Comparison of ENCODE assay signal across 8 cellular contexts in the genomic region with DNA sequence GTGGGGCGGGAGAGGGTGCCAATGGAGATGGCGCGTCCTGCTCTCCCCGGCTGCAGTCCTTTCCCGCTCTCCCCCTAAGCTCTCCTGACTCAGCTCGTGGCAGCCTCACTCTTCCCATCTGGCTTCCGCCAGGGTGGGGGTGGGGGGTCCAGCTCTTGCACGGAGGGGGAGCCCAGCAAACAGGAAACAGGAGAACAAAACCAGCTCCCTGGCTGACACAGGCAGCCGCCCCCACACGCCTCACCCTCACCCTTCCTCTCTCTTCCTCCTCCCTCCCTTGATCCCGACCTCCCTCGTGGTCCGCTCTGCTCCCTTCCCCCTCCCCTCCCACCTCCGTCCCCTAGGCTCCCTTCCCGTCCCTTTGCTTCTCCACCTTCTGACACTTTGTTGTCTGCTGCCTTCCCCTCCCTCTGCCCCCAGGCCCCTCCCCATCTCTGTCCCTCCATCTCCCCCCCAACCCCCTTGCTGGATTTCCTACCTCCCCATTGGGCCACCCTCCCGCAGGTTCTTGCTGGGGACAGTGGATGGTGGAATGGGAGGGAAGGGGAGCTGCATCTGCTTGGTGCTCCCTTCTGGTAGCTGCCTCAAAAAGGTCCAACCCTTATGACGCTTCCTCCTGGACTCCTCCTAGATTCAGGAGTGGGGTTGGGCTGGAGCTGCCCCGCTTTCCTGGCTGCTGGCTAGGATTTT. TPM values are rescaled to one million over a fixed set of nuclear protein-coding genes. Genes with fewer than 3 reads are reported as not detected.
DNase-seq lines count a peak whose midpoint lies in the region; ATAC-seq, FAIRE-seq and TF ChIP-seq lines count a peak whose summit lies in the region.

No MANE protein-coding gene starts in this region.

- H3K27ac ChIP-seq in subcutaneous abdominal adipose tissue (ENCODE audit: low read depth, low read length) = peak overlapping the region; percentile 57

- POLR2A ChIA-PET in HEK293T (lab: Yijun Ruan, JAX) = no interaction called here
- POLR2A ChIA-PET in activated CD4-positive, alpha-beta T cell treated with anti-CD3 and anti-CD28 coated beads, Interleukin-2, amount 10 ng/mL, durations not matched to agents 7 days and 5 days (lab: Charles Lee) = no interaction called here

- peaks cover 4 to 12% (median 4%) of the 10 kb centered on the region in 5 donors for H3K27me3 ChIP-seq in subcutaneous abdominal adipose tissue (ENCODE audit: control insufficient read depth in 5 of 5, insufficient read depth in 4 of 5, low read length in 5 of 5)

- no peak overlapping the region for H3K4me3 Mint-ChIP-seq in activated CD4-positive, alpha-beta T cell treated with anti-CD3 and anti-CD28 coated beads, Interleukin-2, amount 10 ng/mL, durations not matched to agents 7 days and 5 days

- H3K27ac Mint-ChIP-seq in activated CD4-positive, alpha-beta T cell treated with anti-CD3 and anti-CD28 coated beads, Interleukin-2, amount 10 ng/mL, durations not matched to agents 7 days and 5 days = no peak overlapping the region

- no peaks in the 10 kb centered on the region for H3K36me3 Mint-ChIP-seq in activated CD4-positive, alpha-beta T cell treated with anti-CD3 and anti-CD28 coated beads, Interleukin-2, amount 10 ng/mL, durations not matched to agents 7 days and 5 days (ENCODE audit: low read depth)

- H3K9ac ChIP-seq in subcutaneous abdominal adipose tissue (ENCODE audit: low read length in 5 of 5) = peak overlapping the region in 1 of 5 donors; percentile 39

- no peak for ATAC-seq in GM18867 (IDR thresholded peaks at IDR 0.05; ENCODE audit: unreplicated experiment)

- TF ChIP-seq CTCF in astrocyte of the spinal cord (IDR thresholded peaks at IDR 0.05; ENCODE audit: low read depth, low read length) = no peak
- no peak for TF ChIP-seq CTCF in D721Med (IDR thresholded peaks at IDR 0.05; ENCODE audit: insufficient read depth, missing control alignments)

- H3K4me3 ChIP-seq in astrocyte of the spinal cord (ENCODE audit: low read depth, low read length) (peak overlapping the region; percentile 2), iPS-18c (ENCODE audit: insufficient read depth, low read depth, low read length) (peak overlapping the region; percentile 54), subcutaneous abdominal adipose tissue (ENCODE audit: low read depth in 1 of 5, low read length in 5 of 5) (peak overlapping the region in 2 of 5 donors; percentile 40 to 48)

- DNase-seq in HK-2 (ENCODE audit: unreplicated experiment) (peak; percentile 93), astrocyte of the spinal cord (ENCODE audit: low read depth, low spot score) (peak; percentile 92), D721Med (ENCODE audit: insufficient read length, low spot score) (no peak), HEK293T (ENCODE audit: extremely low spot score) (no peak)
- DNase-seq in activated CD4-positive, alpha-beta T cell treated with anti-CD3 and anti-CD28 coated beads, Interleukin-2, amount 10 ng/mL, durations not matched to agents 7 days and 5 days = no peak

- H3K4me1 ChIP-seq in subcutaneous abdominal adipose tissue (ENCODE audit: control insufficient read depth in 5 of 5, insufficient read depth in 5 of 5, low read length in 5 of 5) = peaks cover 5 to 80% (median 47%) of the 10 kb centered on the region in 5 donors

- no peaks in the 10 kb centered on the region for H3K36me3 ChIP-seq in subcutaneous abdominal adipose tissue (ENCODE audit: control insufficient read depth in 5 of 5, insufficient read depth in 5 of 5, low read length in 5 of 5)

- FAIRE-seq in D721Med (lab: Jason Lieb, UNC) = no peak

- no peaks in the 10 kb centered on the region for H3K9me3 Mint-ChIP-seq in activated CD4-positive, alpha-beta T cell treated with anti-CD3 and anti-CD28 coated beads, Interleukin-2, amount 10 ng/mL, durations not matched to agents 7 days and 5 days

- in situ Hi-C loops in astrocyte of the spinal cord (cut with HindIII; ENCODE audit: low sequenced_read_pairs) = no loop called here

- H3K4me1 Mint-ChIP-seq in activated CD4-positive, alpha-beta T cell treated with anti-CD3 and anti-CD28 coated beads, Interleukin-2, amount 10 ng/mL, durations not matched to agents 7 days and 5 days = peaks cover 13% of the 10 kb centered on the region

- H3K27me3 Mint-ChIP-seq in activated CD4-positive, alpha-beta T cell treated with anti-CD3 and anti-CD28 coated beads, Interleukin-2, amount 10 ng/mL, durations not matched to agents 7 days and 5 days = peaks cover 35% of the 10 kb centered on the region

- no peaks in the 10 kb centered on the region for H3K9me3 ChIP-seq in iPS-18c (ENCODE audit: control insufficient read depth, insufficient read depth, low read length)
- H3K9me3 ChIP-seq in subcutaneous abdominal adipose tissue (ENCODE audit: control insufficient read depth in 5 of 5, low read length in 5 of 5) = no peaks in the 10 kb centered on the region

- CTCF ChIA-PET in HEK293T (lab: Yijun Ruan, JAX) = no interaction called here
- CTCF ChIA-PET in activated CD4-positive, alpha-beta T cell treated with anti-CD3 and anti-CD28 coated beads, Interleukin-2, amount 10 ng/mL, durations not matched to agents 7 days and 5 days (lab: Charles Lee) = interaction anchor here (0.6 to 1.1 kb wide), 3 partner anchors 14 to 1694 kb away, joined by 3 read pairs; no protein-coding TSS in a partner anchor

TF ChIP-seq in HEK293T, 16 proteins besides CTCF, POLR2A, EP300 and RAD21:
- TF ChIP-seq FOXM1 (IDR thresholded peaks at IDR 0.05; ENCODE audit: borderline replicate concordance) = no peak
- no peak for TF ChIP-seq ZNF384 (IDR thresholded peaks at IDR 0.05)
- TF ChIP-seq SUZ12 (IDR thresholded peaks at IDR 0.05) = no peak
- no peak for TF ChIP-seq HDGF (IDR thresholded peaks at IDR 0.05; ENCODE audit: borderline replicate concordance)
- TF ChIP-seq ARNT (IDR thresholded peaks at IDR 0.05) = no peak

RNA-seq across cellular contexts. Expression of a gene that starts 23.7 kb away (rescaled TPM):
- under 1 TPM; 0.17 to 0.23 TPM for total RNA-seq in activated CD4-positive, alpha-beta T cell treated with anti-CD3 and anti-CD28 coated beads, Interleukin-2, amount 10 ng/mL, durations not matched to agents 7 days and 5 days

Comparison
In these comparisons a context has a peak if more than half of its experiments do, and no peak if none do; other contexts are left out.
1. DNase-seq: peak in HK-2 (single experiment) and astrocyte of the spinal cord (single experiment); none in D721Med (single experiment), HEK293T (single experiment) and activated CD4-positive, alpha-beta T cell treated with anti-CD3 and anti-CD28 coated beads, Interleukin-2, amount 10 ng/mL, durations not matched to agents 7 days and 5 days (single experiment).